ENCODE assay signal across 9 cellular contexts in genomic region chr10:114402871-114403544, GRCh38. TPM values are rescaled to one million over a fixed set of nuclear protein-coding genes. Genes with fewer than 3 reads are reported as not detected.
DNase-seq lines count a peak whose midpoint lies in the region; ATAC-seq, FAIRE-seq and TF ChIP-seq lines count a peak whose summit lies in the region.
"Had no signal": no experiment of that assay in that cellular context is flagged by ENCODE, and none has a peak within 500 bp of the region (broad histone marks: within the 10 kb centered on the region; RNA-seq: fewer than 3 reads in every experiment).

No MANE protein-coding gene starts in this region.

- H3K4me1 ChIP-seq in ES-I3 (ENCODE audit: insufficient read depth, low read length): peaks cover 16% of the 10 kb centered on the region
- H3K4me1 ChIP-seq in hepatocyte (ENCODE audit: insufficient read depth): peaks cover 36% of the 10 kb centered on the region
- H3K4me1 ChIP-seq in psoas muscle: peaks cover 9% of the 10 kb centered on the region

- H3K27me3 Mint-ChIP-seq in activated T-helper 17 cell treated with anti-CD3 and anti-CD28 coated beads, Interleukin-2, amount 50 U/mL, for 72 hours: peaks cover 66% of the 10 kb centered on the region

- H3K9me2 ChIP-seq in hepatocyte (replicated peaks; ENCODE audit: insufficient read depth): no peaks in the 10 kb centered on the region

- H3K27ac ChIP-seq in hepatocyte (no peak overlapping the region), psoas muscle (peak overlapping the region; percentile 46)

- no peak for ATAC-seq in activated T-helper 17 cell treated with anti-CD3 and anti-CD28 coated beads, Interleukin-2, amount 50 U/mL, for 72 hours (replicated peaks)
- peak in 1 of 4 donors; percentile 13 for ATAC-seq in psoas muscle
- no peak for ATAC-seq in HG03135 (IDR thresholded peaks at IDR 0.05; ENCODE audit: unreplicated experiment)

- H3K9me3 ChIP-seq in ES-I3 (ENCODE audit: control insufficient read depth, insufficient read depth, low read length) (no peaks in the 10 kb centered on the region), hepatocyte (ENCODE audit: low read depth) (no peaks in the 10 kb centered on the region), psoas muscle (no peaks in the 10 kb centered on the region)

- H3K4me3 Mint-ChIP-seq in activated T-helper 17 cell treated with anti-CD3 and anti-CD28 coated beads, Interleukin-2, amount 50 U/mL, for 72 hours: peak overlapping the region; percentile 51

- H3K36me3 ChIP-seq in ES-I3 (ENCODE audit: insufficient read depth, low read length): no peaks in the 10 kb centered on the region
- no peaks in the 10 kb centered on the region for H3K36me3 ChIP-seq in hepatocyte (replicated peaks; ENCODE audit: insufficient read depth, low read depth)
- H3K36me3 ChIP-seq in psoas muscle (ENCODE audit: insufficient read depth in 1 of 2, low read depth in 1 of 2): no peaks in the 10 kb centered on the region

- DNase-seq in hepatocyte (ENCODE audit: low spot score): no peak
- DNase-seq in psoas muscle: no peak
- DNase-seq in NCI-H1092 treated with DMSO at 0.1 percent for 48 hours (lab: John Stamatoyannopoulos, UW): no peak
- no peak for DNase-seq in GM19240 (ENCODE audit: insufficient read length, low spot score)
- no peak for DNase-seq in urothelium cell line (ENCODE audit: low spot score)
- DNase-seq: erythroblast had no signal

- 18% methylated on average over 17 of the region's 17 CpGs for WGBS in hepatocyte (ENCODE audit: low lambda C conversion rate, missing lambda C conversion rate)
- 15 to 30% (median 19%) methylated on average over 17 of the region's 17 CpGs for WGBS in psoas muscle, 3 donors

- peak overlapping the region; percentile 58 for H3K4me3 ChIP-seq in hepatocyte
- peak overlapping the region; percentile 69 for H3K4me3 ChIP-seq in psoas muscle

- H3K79me2 ChIP-seq in hepatocyte: no peaks in the 10 kb centered on the region

- peak overlapping the region; percentile 83 for H3K9ac ChIP-seq in ES-I3 (ENCODE audit: low read depth, low read length)

- FAIRE-seq in urothelium cell line (lab: Jason Lieb, UNC): no peak

- peak overlapping the region; percentile 99 for H3K4me2 ChIP-seq in hepatocyte

- H3K9me3 Mint-ChIP-seq in activated T-helper 17 cell treated with anti-CD3 and anti-CD28 coated beads, Interleukin-2, amount 50 U/mL, for 72 hours: no peaks in the 10 kb centered on the region

- H2AFZ ChIP-seq in hepatocyte: peak overlapping the region; percentile 63

- H4K20me1 ChIP-seq in hepatocyte (ENCODE audit: insufficient read depth, poor library complexity, severe bottlenecking): no peaks in the 10 kb centered on the region

- H3K27me3 ChIP-seq in hepatocyte (peaks cover 47% of the 10 kb centered on the region), psoas muscle (ENCODE audit: insufficient read depth in 3 of 3, low read length in 2 of 3) (peaks cover 0 to 69% (median 23%) of the 10 kb centered on the region in 3 donors)

- intact Hi-C loops in psoas muscle (cut with DNase I): no loop called here

- no peak for TF ChIP-seq CTCF in hepatocyte (IDR thresholded peaks at IDR 0.05; ENCODE audit: poor library complexity)
- no peak for TF ChIP-seq CTCF in psoas muscle (IDR thresholded peaks at IDR 0.05)

- H3K27ac Mint-ChIP-seq in activated T-helper 17 cell treated with anti-CD3 and anti-CD28 coated beads, Interleukin-2, amount 50 U/mL, for 72 hours: no peak overlapping the region

- H3K4me1 Mint-ChIP-seq in activated T-helper 17 cell treated with anti-CD3 and anti-CD28 coated beads, Interleukin-2, amount 50 U/mL, for 72 hours: no peaks in the 10 kb centered on the region

- no peaks in the 10 kb centered on the region for H3K36me3 Mint-ChIP-seq in activated T-helper 17 cell treated with anti-CD3 and anti-CD28 coated beads, Interleukin-2, amount 50 U/mL, for 72 hours (ENCODE audit: low read depth)

RNA-seq across cellular contexts. Expression of gene AFAP1L2, which starts 1.3 kb away (rescaled TPM):
- total RNA-seq in activated T-helper 17 cell treated with anti-CD3 and anti-CD28 coated beads, Interleukin-2, amount 50 U/mL, for 72 hours: 1 to 10 TPM; 1.1 to 1.7 TPM
- total RNA-seq in hepatocyte (5.5 and 6.1 TPM in 2 replicates), psoas muscle (1 to 10 TPM; 1.6 to 3.6 (median 2.6) TPM)
- polyA plus RNA-seq in hepatocyte (9.6 and 11.5 TPM in 2 replicates), psoas muscle (1 to 10 TPM in 2 of 3 donors, under 1 TPM in 1; 0.75 to 1.7 (median 1.4) TPM)
